In genomic region chr9:74132986-74133385, GRCh38 we compare ENCODE assay signal across 28 cellular contexts.
DNase-seq lines count a peak whose midpoint lies in the region; ATAC-seq, FAIRE-seq and TF ChIP-seq lines count a peak whose summit lies in the region.
"Had no signal": no experiment of that assay in that cellular context is flagged by ENCODE, and none has a peak within 500 bp of the region (broad histone marks: within the 10 kb centered on the region; RNA-seq: fewer than 3 reads in every experiment).

No MANE protein-coding gene starts in this region.

- H3K27me3 ChIP-seq in H1 (replicated peaks in 1 of 4; ENCODE audit: control insufficient read depth in 3 of 4, extremely low read depth in 1 of 4, insufficient read depth in 3 of 4, low read length in 3 of 4): no peaks in the 10 kb centered on the region
- H3K27me3 ChIP-seq: esophagus squamous epithelium, vagina had no signal

- H3K4me2 ChIP-seq in H1 (ENCODE audit: insufficient read depth in 1 of 2, low read depth in 2 of 2, low read length in 2 of 2): no peak overlapping the region

- CTCF ChIA-PET in H1 (lab: Charles Lee; ENCODE audit: partially characterized antibody): interaction anchor here (1.0 to 2.6 kb wide), 7 partner anchors 10 to 529 kb away, joined by 3 to 12 read pairs (median 5); no protein-coding TSS in a partner anchor

- H3K4me1 ChIP-seq in H1 (replicated peaks in 1 of 4; ENCODE audit: control insufficient read depth in 3 of 4, insufficient read depth in 4 of 4, low read length in 3 of 4): no peaks in the 10 kb centered on the region
- H3K4me1 ChIP-seq: esophagus squamous epithelium, vagina had no signal

- no peak for TF ChIP-seq EP300 in H1 (IDR thresholded peaks at IDR 0.05; ENCODE audit: borderline replicate concordance in 1 of 2, low read depth in 2 of 2, low read length in 2 of 2)

- H3K4me3 Mint-ChIP-seq in activated CD4-positive, alpha-beta T cell treated with anti-CD3 and anti-CD28 coated beads, Interleukin-2, amount 10 ng/mL, durations not matched to agents 24 days and 14 days: no peak overlapping the region
- H3K4me3 Mint-ChIP-seq in nephron progenitor cell: no peak overlapping the region
- H3K4me3 Mint-ChIP-seq: activated CD8-positive, alpha-beta T cell treated with anti-CD3 and anti-CD28 coated beads for 36 hours; naive thymus-derived CD4-positive, alpha-beta T cell had no signal

- no peaks in the 10 kb centered on the region for H3K9me3 ChIP-seq in H1 (ENCODE audit: insufficient read depth in 2 of 2, low read depth in 1 of 2, low read length in 1 of 2)
- H3K9me3 ChIP-seq: esophagus squamous epithelium, thoracic aorta, vagina had no signal

- peak overlapping the region; percentile 90; the same call in 1 of the 2 replicates for H2AFZ ChIP-seq in H1 (ENCODE audit: low read length)
- H2AFZ ChIP-seq: GM23248 had no signal

- no peak overlapping the region for H3K23ac ChIP-seq in H1 (ENCODE audit: insufficient read length)

- peak; percentile 23 to 58 (median 44) for TF ChIP-seq CTCF in H1 (IDR thresholded peaks at IDR 0.05; ENCODE audit: control extremely low read depth in 1 of 3, insufficient read depth in 1 of 3, low read depth in 1 of 3, low read length in 3 of 3)
- no peak for TF ChIP-seq CTCF in nephron progenitor cell (IDR thresholded peaks at IDR 0.05)

- H3K9ac ChIP-seq in H1 (replicated peaks in 1 of 4; ENCODE audit: extremely low read depth in 1 of 4, low read depth in 3 of 4, low read length in 3 of 4): no peak overlapping the region
- H3K9ac ChIP-seq: GM23248 had no signal

- POLR2A ChIA-PET in H1 (lab: Charles Lee; ENCODE audit: partially characterized antibody): interaction anchor here (1.0 to 1.6 kb wide), 2 partner anchors 23 to 28 kb away, joined by 3 read pairs; no protein-coding TSS in a partner anchor

- no peak overlapping the region for H2BK120ac ChIP-seq in H1 (replicated peaks; ENCODE audit: low read depth, low read length)

- H3K9me3 Mint-ChIP-seq in activated CD4-positive, alpha-beta T cell treated with anti-CD3 and anti-CD28 coated beads, Interleukin-2, amount 10 ng/mL, durations not matched to agents 24 days and 14 days: no peaks in the 10 kb centered on the region
- H3K9me3 Mint-ChIP-seq in nephron progenitor cell: no peaks in the 10 kb centered on the region
- H3K9me3 Mint-ChIP-seq: activated CD8-positive, alpha-beta T cell treated with anti-CD3 and anti-CD28 coated beads for 36 hours had no signal

- WGBS in H1 (ENCODE audit: extremely low coverage in 1 of 2, insufficient coverage in 1 of 2, insufficient read length in 1 of 2, insufficient replicate concordance in 2 of 2, low coverage in 1 of 2, low lambda C conversion rate in 2 of 2, missing lambda C conversion rate in 1 of 2), 2 experiments: 84% methylated on average over 7 of the region's 7 CpGs; no CpG with 5 or more reads in 1 of the 2 experiments

- H4K20me1 ChIP-seq in H1 (replicated peaks in 1 of 2; ENCODE audit: control insufficient read depth in 1 of 2, insufficient read depth in 2 of 2, low read length in 2 of 2): no peaks in the 10 kb centered on the region

- H2BK15ac ChIP-seq in H1 (ENCODE audit: low read length): no peak overlapping the region

- no peaks in the 10 kb centered on the region for H3K27me3 Mint-ChIP-seq in activated CD4-positive, alpha-beta T cell treated with anti-CD3 and anti-CD28 coated beads, Interleukin-2, amount 10 ng/mL, durations not matched to agents 24 days and 14 days
- peaks cover 3% of the 10 kb centered on the region for H3K27me3 Mint-ChIP-seq in nephron progenitor cell (ENCODE audit: low read depth, poor library complexity)
- H3K27me3 Mint-ChIP-seq: activated CD8-positive, alpha-beta T cell treated with anti-CD3 and anti-CD28 coated beads for 36 hours; naive thymus-derived CD4-positive, alpha-beta T cell had no signal

- ATAC-seq in esophagus mucosa: no peak
- ATAC-seq: activated CD8-positive, alpha-beta T cell treated with anti-CD3 and anti-CD28 coated beads for 36 hours; naive thymus-derived CD4-positive, alpha-beta T cell had no signal

- no peaks in the 10 kb centered on the region for H3K36me3 Mint-ChIP-seq in activated CD4-positive, alpha-beta T cell treated with anti-CD3 and anti-CD28 coated beads, Interleukin-2, amount 10 ng/mL, durations not matched to agents 24 days and 14 days (ENCODE audit: low read depth)
- H3K36me3 Mint-ChIP-seq in nephron progenitor cell (ENCODE audit: low read depth): no peaks in the 10 kb centered on the region
- H3K36me3 Mint-ChIP-seq: naive thymus-derived CD4-positive, alpha-beta T cell had no signal

- H3K56ac ChIP-seq in H1 (replicated peaks; ENCODE audit: insufficient read length, low read depth, low read length): no peak overlapping the region

- TF ChIP-seq RAD21 in H1 (IDR thresholded peaks at IDR 0.05 in 1 of 2, conservative IDR thresholded peaks at IDR 0.05 in 1 of 2; ENCODE audit: low read depth in 2 of 2, low read length in 2 of 2): peak; percentile 60 to 71

- 0 out of 2 replicates have a peak overlapping the region, but pooled peaks have one; percentile 29 for H2BK12ac ChIP-seq in H1 (ENCODE audit: low read depth, low read length)

- H3K79me2 ChIP-seq in H1 (ENCODE audit: control insufficient read depth in 1 of 2, insufficient read depth in 2 of 2, low read length in 2 of 2): no peaks in the 10 kb centered on the region

- no peak overlapping the region for H2AK5ac ChIP-seq in H1 (ENCODE audit: low read depth, low read length)

- no peaks in the 10 kb centered on the region for H3K36me3 ChIP-seq in H1 (ENCODE audit: control insufficient read depth in 2 of 4, insufficient read depth in 4 of 4, low read length in 3 of 4)
- H3K36me3 ChIP-seq: esophagus squamous epithelium, thoracic aorta, vagina had no signal

- H3K79me1 ChIP-seq in H1 (ENCODE audit: low read depth, low read length): no peaks in the 10 kb centered on the region

- FAIRE-seq in H1 (lab: Jason Lieb, UNC): no peak
- FAIRE-seq: astrocyte, GM12892, TTC549 had no signal

- H4K91ac ChIP-seq in H1 (replicated peaks; ENCODE audit: insufficient read length, low read length): peak overlapping the region; percentile 49

- H3K18ac ChIP-seq in H1 (ENCODE audit: extremely low read depth, low read length): no peak overlapping the region

- TF ChIP-seq POLR2A in H1 (IDR thresholded peaks at IDR 0.05; ENCODE audit: control extremely low read depth in 1 of 2, low read depth in 2 of 2, low read length in 2 of 2): no peak

- H3K14ac ChIP-seq in H1 (ENCODE audit: insufficient read length): no peak overlapping the region

- no peak overlapping the region for H3K27ac ChIP-seq in H1 (ENCODE audit: low read depth, low read length)
- H3K27ac ChIP-seq: esophagus squamous epithelium, GM23248, HL-60, SK-N-MC, thoracic aorta, vagina had no signal

- peak overlapping the region; percentile 14; the same call in 1 of the 2 replicates for H4K8ac ChIP-seq in H1 (ENCODE audit: extremely low read depth, insufficient read depth, low read length)

- DNase-seq in activated CD4-positive, alpha-beta T cell treated with anti-CD3 and anti-CD28 coated beads, Interleukin-2, amount 10 ng/mL, durations not matched to agents 24 days and 14 days: peak; percentile 23
- DNase-seq in activated CD4-positive, alpha-beta T cell treated with anti-CD3 and anti-CD28 coated beads for 1 hour: no peak
- peak; percentile 13 to 62 for DNase-seq in NCI-H526 (lab: John Stamatoyannopoulos, UW)
- peak in 1 of 2 experiments; percentile 54 for DNase-seq in H1 (ENCODE audit: low read depth in 1 of 2, low spot score in 2 of 2)
- peak; percentile 4 for DNase-seq in nephron progenitor cell
- no peak for DNase-seq in NCI-H2081 treated with DMSO at 0.1 percent for 48 hours (lab: John Stamatoyannopoulos, UW)
- DNase-seq in AG20443 (ENCODE audit: low spot score): no peak
- DNase-seq: activated CD4-positive, CD25-positive, alpha-beta regulatory T cell treated with anti-CD3 and anti-CD28 coated beads, Interleukin-2, amount 50 U/mL, for 72 hours; activated CD8-positive, alpha-beta T cell treated with anti-CD3 and anti-CD28 coated beads for 36 hours; C1 segment of cervical spinal cord; COR-L47; cortex of kidney; esophagus squamous epithelium; foreskin melanocyte; GM23248; midbrain; naive thymus-derived CD4-positive, alpha-beta T cell; occipital lobe; stimulated activated CD4-positive, alpha-beta T cell treated with anti-CD3 and anti-CD28 coated beads, Interleukin-15, amount 100 ng/mL, for 24 hours; stimulated activated naive CD4-positive, alpha-beta T cell treated with Interleukin-2 at 50 U/mL for 16 hours had no signal

- H4K5ac ChIP-seq in H1 (ENCODE audit: insufficient read length, low read depth, low read length): no peak overlapping the region

- H3K4me1 Mint-ChIP-seq in activated CD4-positive, alpha-beta T cell treated with anti-CD3 and anti-CD28 coated beads, Interleukin-2, amount 10 ng/mL, durations not matched to agents 24 days and 14 days: no peaks in the 10 kb centered on the region
- H3K4me1 Mint-ChIP-seq in nephron progenitor cell: no peaks in the 10 kb centered on the region
- H3K4me1 Mint-ChIP-seq: naive thymus-derived CD4-positive, alpha-beta T cell had no signal

- no peak overlapping the region for H3K27ac Mint-ChIP-seq in activated CD4-positive, alpha-beta T cell treated with anti-CD3 and anti-CD28 coated beads, Interleukin-2, amount 10 ng/mL, durations not matched to agents 24 days and 14 days
- H3K27ac Mint-ChIP-seq in nephron progenitor cell: no peak overlapping the region
- H3K27ac Mint-ChIP-seq: activated CD8-positive, alpha-beta T cell treated with anti-CD3 and anti-CD28 coated beads for 36 hours; naive thymus-derived CD4-positive, alpha-beta T cell had no signal

- intact Hi-C loops in activated CD4-positive, alpha-beta T cell treated with anti-CD3 and anti-CD28 coated beads, Interleukin-2, amount 10 ng/mL, durations not matched to agents 24 days and 14 days (cut with micrococcal nuclease): no loop called here

- no peak overlapping the region for H2BK5ac ChIP-seq in H1 (ENCODE audit: low read depth, low read length)

- H3K4ac ChIP-seq in H1 (replicated peaks; ENCODE audit: insufficient read length, low read depth, low read length): no peak overlapping the region

- H2BK20ac ChIP-seq in H1 (ENCODE audit: low read length): no peak overlapping the region

- H3K23me2 ChIP-seq in H1 (ENCODE audit: low read depth, low read length): no peaks in the 10 kb centered on the region

- H3K4me3 ChIP-seq in H1 (ENCODE audit: extremely low read depth in 1 of 4, insufficient read depth in 2 of 4, low read depth in 3 of 4, low read length in 4 of 4): no peak overlapping the region
- H3K4me3 ChIP-seq: esophagus squamous epithelium, GM23248, SK-N-MC, thoracic aorta, vagina had no signal

TF ChIP-seq in H1, 55 proteins besides CTCF, POLR2A, EP300 and RAD21 (continues in another document):
- no peak for TF ChIP-seq BACH1 (IDR thresholded peaks at IDR 0.05; ENCODE audit: low read length)
- no peak for TF ChIP-seq RBBP5 (IDR thresholded peaks at IDR 0.05; ENCODE audit: borderline replicate concordance, low read depth, low read length)
- TF ChIP-seq POU5F1 (IDR thresholded peaks at IDR 0.05; ENCODE audit: low read depth, low read length): no peak
- no peak for TF ChIP-seq BRCA1 (IDR thresholded peaks at IDR 0.05; ENCODE audit: low read depth, low read length)
- TF ChIP-seq TEAD4 (IDR thresholded peaks at IDR 0.05; ENCODE audit: low read depth, low read length): no peak
- TF ChIP-seq CREB1 (IDR thresholded peaks at IDR 0.05): no peak
- no peak for TF ChIP-seq CTBP2 (IDR thresholded peaks at IDR 0.05; ENCODE audit: borderline replicate concordance, insufficient read depth, insufficient read length, low read length)
- TF ChIP-seq SP4 (IDR thresholded peaks at IDR 0.05; ENCODE audit: low read length): no peak

Comparison
In these comparisons a context has a peak if more than half of its experiments do, and no peak if none do; other contexts are left out.
1. DNase-seq: peak in activated CD4-positive, alpha-beta T cell treated with anti-CD3 and anti-CD28 coated beads, Interleukin-2, amount 10 ng/mL, durations not matched to agents 24 days and 14 days (single experiment), NCI-H526 (2 of 2) and nephron progenitor cell (single experiment); none in activated CD4-positive, alpha-beta T cell treated with anti-CD3 and anti-CD28 coated beads for 1 hour (single experiment), NCI-H2081 treated with DMSO at 0.1 percent for 48 hours (single experiment) and AG20443 (single experiment).